Comparison of ENCODE assay signal across 15 cellular contexts in the genomic region with DNA sequence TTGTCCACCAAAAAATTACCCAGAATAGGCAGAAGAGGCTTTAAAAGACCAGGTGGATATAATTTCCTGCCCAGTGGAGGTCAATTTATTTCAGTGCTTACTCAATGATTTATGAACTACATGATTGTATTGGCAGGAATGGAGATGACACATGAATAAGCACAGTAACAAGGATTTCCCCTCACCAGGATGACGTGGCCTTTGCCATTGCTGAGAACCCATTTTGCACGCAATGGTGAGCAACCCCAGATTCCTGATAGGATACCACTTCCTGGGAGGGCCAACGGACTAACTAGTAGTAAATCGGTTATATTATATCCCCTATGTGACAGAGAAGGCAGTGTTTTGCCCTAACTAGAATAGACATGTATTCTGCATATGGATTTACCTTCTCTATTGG. TPM values are rescaled to one million over a fixed set of nuclear protein-coding genes. Genes with fewer than 3 reads are reported as not detected.
A peak's percentile ranks its signal among the peaks of the same experiment; 100 is the strongest.
DNase-seq lines count a peak whose midpoint lies in the region; ATAC-seq, FAIRE-seq and TF ChIP-seq lines count a peak whose summit lies in the region.
"Had no signal": no experiment of that assay in that cellular context is flagged by ENCODE, and none has a peak within 500 bp of the region (broad histone marks: within the 10 kb centered on the region; RNA-seq: fewer than 3 reads in every experiment).

No MANE protein-coding gene starts in this region.

- H3K36me3 Mint-ChIP-seq in astrocyte (ENCODE audit: low read depth, unreplicated experiment): no peaks in the 10 kb centered on the region
- no peaks in the 10 kb centered on the region for H3K36me3 Mint-ChIP-seq in stimulated activated memory B cell treated with anti-CD40 and anti-IgM and Interleukin-4, amounts not matched to agents 10 μg/mL and 1 μg/mL and 100 μg/mL, for 72 hours
- H3K36me3 Mint-ChIP-seq: CD14-positive monocyte had no signal

- H3K9me3 Mint-ChIP-seq in astrocyte (ENCODE audit: unreplicated experiment): peaks cover 2% of the 10 kb centered on the region
- H3K9me3 Mint-ChIP-seq in stimulated activated memory B cell treated with anti-CD40 and anti-IgM and Interleukin-4, amounts not matched to agents 10 μg/mL and 1 μg/mL and 100 μg/mL, for 72 hours: no peaks in the 10 kb centered on the region
- H3K9me3 Mint-ChIP-seq: activated T-helper 2 cell treated with anti-CD3 and anti-CD28 coated beads, Interferon-gamma antibody, Interleukin-2, Interleukin-4, amounts not matched to agents 10 μg/mL and 5 μg/mL and 100 μg/mL, durations not matched to agents 14 hours and 24 hours and 36 hours had no signal

- no peaks in the 10 kb centered on the region for H3K9me3 ChIP-seq in astrocyte (ENCODE audit: insufficient read depth, low read depth, low read length)
- H3K9me3 ChIP-seq: uterus had no signal

- H3K4me3 ChIP-seq in astrocyte (ENCODE audit: insufficient read depth, low read depth, low read length): no peak overlapping the region
- H3K4me3 ChIP-seq: lung, uterus had no signal

- H3K4me1 Mint-ChIP-seq in astrocyte (ENCODE audit: low read depth, unreplicated experiment): no peaks in the 10 kb centered on the region
- H3K4me1 Mint-ChIP-seq in stimulated activated memory B cell treated with anti-CD40 and anti-IgM and Interleukin-4, amounts not matched to agents 10 μg/mL and 1 μg/mL and 100 μg/mL, for 72 hours: no peaks in the 10 kb centered on the region
- H3K4me1 Mint-ChIP-seq: activated CD4-positive, alpha-beta T cell treated with anti-CD3 and anti-CD28 coated beads for 36 hours; CD14-positive monocyte had no signal

- H3K4me2 ChIP-seq in astrocyte (ENCODE audit: low read length): peak overlapping the region; percentile 17

- peak overlapping the region; percentile 2 for H2AFZ ChIP-seq in astrocyte (ENCODE audit: low read depth, low read length)

- peaks cover 7% of the 10 kb centered on the region for H3K27me3 Mint-ChIP-seq in astrocyte (ENCODE audit: low read depth, unreplicated experiment)
- peaks cover 34% of the 10 kb centered on the region for H3K27me3 Mint-ChIP-seq in stimulated activated memory B cell treated with anti-CD40 and anti-IgM and Interleukin-4, amounts not matched to agents 10 μg/mL and 1 μg/mL and 100 μg/mL, for 72 hours

- TF ChIP-seq CTCF in AG09319 (IDR thresholded peaks at IDR 0.05; ENCODE audit: low read depth, low read length) (no peak), astrocyte (IDR thresholded peaks at IDR 0.05; ENCODE audit: insufficient read depth, low read depth, low read length) (no peak)

- H3K4me3 Mint-ChIP-seq in astrocyte (ENCODE audit: unreplicated experiment): no peak overlapping the region
- H3K4me3 Mint-ChIP-seq in stimulated activated memory B cell treated with anti-CD40 and anti-IgM and Interleukin-4, amounts not matched to agents 10 μg/mL and 1 μg/mL and 100 μg/mL, for 72 hours: no peak overlapping the region
- H3K4me3 Mint-ChIP-seq: activated CD4-positive, alpha-beta T cell treated with anti-CD3 and anti-CD28 coated beads for 36 hours; CD14-positive monocyte had no signal

- no peaks in the 10 kb centered on the region for H3K36me3 ChIP-seq in astrocyte (ENCODE audit: insufficient read depth, low read length)
- H3K36me3 ChIP-seq: uterus had no signal

- peak overlapping the region; percentile 44 for H3K9ac ChIP-seq in astrocyte (ENCODE audit: low read length)

- H3K4me1 ChIP-seq in astrocyte (ENCODE audit: insufficient read depth, low read length): peaks cover 14% of the 10 kb centered on the region
- H3K4me1 ChIP-seq: uterus had no signal

- FAIRE-seq in astrocyte (lab: Jason Lieb, UNC): no peak

- ATAC-seq in stimulated activated memory B cell treated with anti-CD40 and anti-IgM and Interleukin-4, amounts not matched to agents 10 μg/mL and 1 μg/mL and 100 μg/mL, for 72 hours: no peak
- ATAC-seq: activated CD4-positive, alpha-beta T cell treated with anti-CD3 and anti-CD28 coated beads for 36 hours had no signal

- H3K27ac ChIP-seq in astrocyte (ENCODE audit: low read depth, low read length): peak overlapping the region; percentile 74
- H3K27ac ChIP-seq: uterus had no signal

- no peaks in the 10 kb centered on the region for H4K20me1 ChIP-seq in astrocyte (ENCODE audit: insufficient read depth, low read length)

- H3K27ac Mint-ChIP-seq in astrocyte (ENCODE audit: unreplicated experiment): no peak overlapping the region
- no peak overlapping the region for H3K27ac Mint-ChIP-seq in stimulated activated memory B cell treated with anti-CD40 and anti-IgM and Interleukin-4, amounts not matched to agents 10 μg/mL and 1 μg/mL and 100 μg/mL, for 72 hours
- H3K27ac Mint-ChIP-seq: activated CD4-positive, alpha-beta T cell treated with anti-CD3 and anti-CD28 coated beads for 36 hours; activated T-helper 2 cell treated with anti-CD3 and anti-CD28 coated beads, Interferon-gamma antibody, Interleukin-2, Interleukin-4, amounts not matched to agents 10 μg/mL and 5 μg/mL and 100 μg/mL, durations not matched to agents 14 hours and 24 hours and 36 hours; CD14-positive monocyte had no signal

- no peaks in the 10 kb centered on the region for H3K79me2 ChIP-seq in astrocyte (ENCODE audit: insufficient read depth, low read length)

- H3K27me3 ChIP-seq in astrocyte (ENCODE audit: insufficient read depth, low read length): no peaks in the 10 kb centered on the region
- H3K27me3 ChIP-seq: uterus had no signal

- DNase-seq in AG09319 (ENCODE audit: extremely low read depth, low read depth): peak; percentile 41
- DNase-seq in HK-2 (ENCODE audit: unreplicated experiment): peak; percentile 49
- DNase-seq in astrocyte (ENCODE audit: low read depth): peak; percentile 93
- peak; percentile 34 for DNase-seq in hepatic stellate cell (ENCODE audit: low spot score)
- DNase-seq in stimulated activated CD4-positive, alpha-beta T cell treated with anti-CD3 and anti-CD28 coated beads, Interleukin-12 subunit alpha, Interleukin-12 subunit beta, amount 100 ng/mL, for 4 hours: no peak
- no peak for DNase-seq in NCI-H2171 (lab: John Stamatoyannopoulos, UW)
- DNase-seq in DMS79 (lab: John Stamatoyannopoulos, UW): no peak
- DNase-seq: activated CD4-positive, alpha-beta T cell treated with anti-CD3 and anti-CD28 coated beads for 36 hours; NCI-H1436 treated with DMSO at 0.1 percent for 48 hours; stimulated activated CD8-positive, alpha-beta memory T cell treated with anti-CD3 and anti-CD28 coated beads, Interleukin-4, amount 100 ng/mL, for 48 hours; uterus had no signal

RNA-seq across cellular contexts. Expression of a gene that starts 11.6 kb away (rescaled TPM):
- total RNA-seq in astrocyte: not detected in 2 replicates
- total RNA-seq: activated CD4-positive, alpha-beta T cell treated with anti-CD3 and anti-CD28 coated beads for 36 hours; activated T-helper 2 cell treated with anti-CD3 and anti-CD28 coated beads, Interferon-gamma antibody, Interleukin-2, Interleukin-4, amounts not matched to agents 10 μg/mL and 5 μg/mL and 100 μg/mL, durations not matched to agents 14 hours and 24 hours and 36 hours had no signal

Comparison
In these comparisons a context has a peak if more than half of its experiments do, and no peak if none do; other contexts are left out.
1. DNase-seq: peak in AG09319 (single experiment), HK-2 (single experiment), astrocyte (single experiment) and hepatic stellate cell (single experiment); none in stimulated activated CD4-positive, alpha-beta T cell treated with anti-CD3 and anti-CD28 coated beads, Interleukin-12 subunit alpha, Interleukin-12 subunit beta, amount 100 ng/mL, for 4 hours (single experiment), NCI-H2171 (single experiment) and DMS79 (single experiment).